26 cellular contexts compared by ENCODE assay signal in genomic region chr21:15794277-15794912, GRCh38.
"Had no signal": no experiment of that assay in that cellular context is flagged by ENCODE, and none has a peak within 500 bp of the region (broad histone marks: within the 10 kb centered on the region; RNA-seq: fewer than 3 reads in every experiment).

No MANE protein-coding gene starts in this region.

- DNase-seq: activated CD8-positive, alpha-beta memory T cell treated with anti-CD3 and anti-CD28 coated beads, Interleukin-2, amount 50 U/mL, for 48 hours; activated naive CD4-positive, alpha-beta T cell; activated T-cell treated with anti-CD3 and anti-CD28 coated beads, Interleukin-2, amount 50 U/mL, for 4 hours; amygdala; central memory CD4-positive, alpha-beta T cell; dermis blood vessel endothelial cell; effector CD4-positive, alpha-beta T cell; erythroblast; gastrocnemius medialis; hippocampal formation; left cardiac atrium; midbrain; naive thymus-derived CD8-positive, alpha-beta T cell; nucleus accumbens; pancreas; sigmoid colon; stimulated activated CD4-positive, alpha-beta T cell treated with anti-CD3 and anti-CD28 coated beads, Interleukin-15, amount 100 ng/mL, for 24 hours; stimulated activated CD4-positive, alpha-beta T cell treated with anti-CD3 and anti-CD28 coated beads, Interleukin-2, amount 100 ng/mL, for 24 hours; stimulated activated naive CD4-positive, alpha-beta T cell; T-helper 2 cell; tibial artery had no signal

- ATAC-seq: activated T-cell treated with anti-CD3 and anti-CD28 coated beads, Interleukin-2, amount 50 U/mL, for 4 hours; left cardiac atrium; naive thymus-derived CD8-positive, alpha-beta T cell; pancreas had no signal

- H3K4me3 ChIP-seq: gastrocnemius medialis, pancreas, prostate gland, sigmoid colon, smooth muscle cell, suprapubic skin, tibial artery had no signal

- H3K36me3 ChIP-seq: gastrocnemius medialis, pancreas, prostate gland, sigmoid colon, suprapubic skin had no signal

- H3K4me1 Mint-ChIP-seq: neural crest cell had no signal

- H3K9me3 Mint-ChIP-seq: activated T-cell treated with anti-CD3 and anti-CD28 coated beads, Interleukin-2, amount 50 U/mL, for 4 hours; naive thymus-derived CD8-positive, alpha-beta T cell; neural crest cell had no signal

- H3K4me1 ChIP-seq: prostate gland, suprapubic skin had no signal

- H3K4me2 ChIP-seq: smooth muscle cell had no signal

- H3K27me3 Mint-ChIP-seq: naive thymus-derived CD8-positive, alpha-beta T cell had no signal

- H3K9me3 ChIP-seq: gastrocnemius medialis, pancreas, prostate gland, sigmoid colon, suprapubic skin, tibial artery had no signal

- FAIRE-seq: keratinocyte, pancreas had no signal

- H3K27ac ChIP-seq: pancreas, prostate gland, sigmoid colon, suprapubic skin, tibial artery had no signal

- H3K4me3 Mint-ChIP-seq: activated T-cell treated with anti-CD3 and anti-CD28 coated beads, Interleukin-2, amount 50 U/mL, for 4 hours; naive thymus-derived CD8-positive, alpha-beta T cell; neural crest cell had no signal

- H3K27me3 ChIP-seq: gastrocnemius medialis, pancreas, sigmoid colon, suprapubic skin, tibial artery had no signal
